2 cellular contexts compared by ENCODE assay signal in the genomic region with DNA sequence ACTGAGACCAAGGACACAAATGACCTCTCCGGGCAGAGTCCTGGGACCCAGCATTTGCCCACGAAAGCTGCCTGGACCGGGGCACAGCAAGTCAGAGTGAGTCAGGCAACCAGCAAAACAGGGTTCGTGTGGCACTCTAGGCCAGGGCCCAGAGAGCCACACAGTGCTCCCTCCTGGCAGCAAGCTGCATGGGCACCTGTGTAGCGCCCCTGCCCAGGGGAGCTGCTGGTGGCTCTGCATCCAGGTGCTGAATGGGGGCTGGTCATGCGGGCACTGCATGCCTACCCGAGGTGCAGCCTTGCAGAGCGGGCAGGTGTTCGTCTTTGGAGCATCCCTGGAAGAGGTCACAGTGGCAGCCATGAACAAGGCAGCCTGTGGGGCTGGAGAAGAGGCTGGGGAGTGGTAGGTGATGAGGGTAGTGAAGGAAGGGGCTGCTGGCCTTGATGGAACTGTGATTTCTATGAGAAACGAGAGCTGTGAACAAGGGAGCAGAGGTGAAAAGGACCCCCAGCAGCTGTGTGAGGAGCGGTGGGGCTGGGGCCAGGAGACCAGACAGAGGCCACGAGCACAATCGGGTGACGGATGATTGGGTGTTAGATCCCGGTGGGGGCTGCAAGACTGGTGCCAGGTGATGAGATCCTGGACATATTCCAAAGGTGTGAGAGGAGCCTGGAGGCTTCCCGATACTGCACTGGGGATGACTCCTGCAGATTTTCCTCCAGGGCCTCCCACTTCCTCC.
A peak's percentile ranks its signal among the peaks of the same experiment; 100 is the strongest.
TF ChIP-seq lines count a peak whose summit lies in the region.

No MANE protein-coding gene starts in this region.

TF ChIP-seq in GM23338, 12 proteins besides CTCF, POLR2A, EP300 and RAD21 (continued from another document):
- TF ChIP-seq, protein P1, sequence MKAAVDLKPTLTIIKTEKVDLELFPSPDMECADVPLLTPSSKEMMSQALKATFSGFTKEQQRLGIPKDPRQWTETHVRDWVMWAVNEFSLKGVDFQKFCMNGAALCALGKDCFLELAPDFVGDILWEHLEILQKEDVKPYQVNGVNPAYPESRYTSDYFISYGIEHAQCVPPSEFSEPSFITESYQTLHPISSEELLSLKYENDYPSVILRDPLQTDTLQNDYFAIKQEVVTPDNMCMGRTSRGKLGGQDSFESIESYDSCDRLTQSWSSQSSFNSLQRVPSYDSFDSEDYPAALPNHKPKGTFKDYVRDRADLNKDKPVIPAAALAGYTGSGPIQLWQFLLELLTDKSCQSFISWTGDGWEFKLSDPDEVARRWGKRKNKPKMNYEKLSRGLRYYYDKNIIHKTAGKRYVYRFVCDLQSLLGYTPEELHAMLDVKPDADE (IDR thresholded peaks at IDR 0.05): no peak
- no peak for TF ChIP-seq STAT1 (IDR thresholded peaks at IDR 0.05; ENCODE audit: unreplicated experiment)
- no peak for TF ChIP-seq NANOG (IDR thresholded peaks at IDR 0.05; ENCODE audit: borderline replicate concordance)
- TF ChIP-seq ZNF331 (CRISPR knock-in tag; IDR thresholded peaks at IDR 0.05; ENCODE audit: low read depth): no peak

TF ChIP-seq in K562, 482 proteins besides CTCF, POLR2A, EP300 and RAD21 (continued from another document and continues in another):
- TF ChIP-seq ATF1 (CRISPR knock-in tag; IDR thresholded peaks at IDR 0.05) (no peak), ATF1 (tag; IDR thresholded peaks at IDR 0.05) (no peak), MAFK (IDR thresholded peaks at IDR 0.05; ENCODE audit: low read length) (no peak), POLR2AphosphoS5 (IDR thresholded peaks at IDR 0.05; ENCODE audit: control insufficient read depth, insufficient read depth, low read depth, low read length) (no peak), CEBPG (CRISPR knock-in tag; IDR thresholded peaks at IDR 0.05) (0 out of 2 replicates have a peak, but pooled peaks have one; percentile 14), CEBPG (tag; conservative IDR thresholded peaks at IDR 0.05 in 1 of 2, IDR thresholded peaks at IDR 0.05 in 1 of 2) (no peak), BRF2 (IDR thresholded peaks at IDR 0.05; ENCODE audit: borderline replicate concordance, insufficient read depth, insufficient read length) (no peak), POLR2B (IDR thresholded peaks at IDR 0.05; ENCODE audit: low read depth, partially characterized antibody) (no peak), ZC3H4 (CRISPR knock-in tag; IDR thresholded peaks at IDR 0.05; ENCODE audit: borderline replicate concordance) (0 out of 2 replicates have a peak, but pooled peaks have one; percentile 68), ZNF740 (CRISPR knock-in tag; IDR thresholded peaks at IDR 0.05) (0 out of 2 replicates have a peak, but pooled peaks have one; percentile 43), ZNF740 (tag; IDR thresholded peaks at IDR 0.05) (no peak), WHSC1 (IDR thresholded peaks at IDR 0.05; ENCODE audit: low read length) (peak; percentile 35), ZC3H8 (IDR thresholded peaks at IDR 0.05) (no peak), HIVEP1 (CRISPR knock-in tag; IDR thresholded peaks at IDR 0.05) (no peak), KDM4B (IDR thresholded peaks at IDR 0.05; ENCODE audit: borderline replicate concordance in 2 of 2, low read depth in 1 of 2) (no peak), HDAC8 (tag; IDR thresholded peaks at IDR 0.05) (no peak), SMAD2 (IDR thresholded peaks at IDR 0.05; ENCODE audit: low read depth, low read length) (no peak), JUN (IDR thresholded peaks at IDR 0.05; ENCODE audit: borderline replicate concordance, low read depth, low read length) (no peak), JUN (CRISPR knock-in tag; IDR thresholded peaks at IDR 0.05; ENCODE audit: borderline replicate concordance) (no peak), PHB (CRISPR knock-in tag; IDR thresholded peaks at IDR 0.05) (no peak), GTF2A2 (tag; IDR thresholded peaks at IDR 0.05) (no peak), FOXM1 (IDR thresholded peaks at IDR 0.05; ENCODE audit: low read depth) (no peak), FOXM1 (CRISPR knock-in tag; IDR thresholded peaks at IDR 0.05; ENCODE audit: low read depth) (no peak), ZNF57 (CRISPR knock-in tag; IDR thresholded peaks at IDR 0.05) (no peak), TCFL5 (CRISPR knock-in tag; conservative IDR thresholded peaks at IDR 0.05) (no peak), RBM22 (IDR thresholded peaks at IDR 0.05; ENCODE audit: low read depth, low read length, poor library complexity, severe bottlenecking) (peak; percentile 60), THAP7 (CRISPR knock-in tag; IDR thresholded peaks at IDR 0.05) (no peak), PREB (CRISPR knock-in tag; IDR thresholded peaks at IDR 0.05) (no peak), NUFIP1 (IDR thresholded peaks at IDR 0.05; ENCODE audit: partially characterized antibody) (no peak), TEAD2 (tag; IDR thresholded peaks at IDR 0.05) (no peak), KDM5B (IDR thresholded peaks at IDR 0.05; ENCODE audit: insufficient replicate concordance, low read depth, low read length) (no peak), STAG1 (CRISPR knock-in tag; IDR thresholded peaks at IDR 0.05; ENCODE audit: borderline replicate concordance) (peak; percentile 54; the same call in 1 of the 2 replicates), CBX1 (IDR thresholded peaks at IDR 0.05; ENCODE audit: low read depth) (no peak), SOX6 (IDR thresholded peaks at IDR 0.05) (no peak), TEAD4 (IDR thresholded peaks at IDR 0.05; ENCODE audit: low read length) (no peak), TEAD4 (CRISPR knock-in tag; IDR thresholded peaks at IDR 0.05; ENCODE audit: borderline replicate concordance) (0 out of 2 replicates have a peak, but pooled peaks have one; percentile 22), RCOR1 (IDR thresholded peaks at IDR 0.05; ENCODE audit: borderline replicate concordance in 1 of 2, low read depth in 2 of 2, low read length in 2 of 2) (no peak), ZNF133 (CRISPR knock-in tag; IDR thresholded peaks at IDR 0.05) (no peak), ZNF316 (IDR thresholded peaks at IDR 0.05) (no peak), KLF10 (CRISPR knock-in tag; IDR thresholded peaks at IDR 0.05) (no peak)
- TF ChIP-seq, protein P2, sequence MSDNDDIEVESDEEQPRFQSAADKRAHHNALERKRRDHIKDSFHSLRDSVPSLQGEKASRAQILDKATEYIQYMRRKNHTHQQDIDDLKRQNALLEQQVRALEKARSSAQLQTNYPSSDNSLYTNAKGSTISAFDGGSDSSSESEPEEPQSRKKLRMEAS (CRISPR knock-in tag; IDR thresholded peaks at IDR 0.05): peak; percentile 30; the same call in 1 of the 2 replicates
- TF ChIP-seq, protein P3, sequence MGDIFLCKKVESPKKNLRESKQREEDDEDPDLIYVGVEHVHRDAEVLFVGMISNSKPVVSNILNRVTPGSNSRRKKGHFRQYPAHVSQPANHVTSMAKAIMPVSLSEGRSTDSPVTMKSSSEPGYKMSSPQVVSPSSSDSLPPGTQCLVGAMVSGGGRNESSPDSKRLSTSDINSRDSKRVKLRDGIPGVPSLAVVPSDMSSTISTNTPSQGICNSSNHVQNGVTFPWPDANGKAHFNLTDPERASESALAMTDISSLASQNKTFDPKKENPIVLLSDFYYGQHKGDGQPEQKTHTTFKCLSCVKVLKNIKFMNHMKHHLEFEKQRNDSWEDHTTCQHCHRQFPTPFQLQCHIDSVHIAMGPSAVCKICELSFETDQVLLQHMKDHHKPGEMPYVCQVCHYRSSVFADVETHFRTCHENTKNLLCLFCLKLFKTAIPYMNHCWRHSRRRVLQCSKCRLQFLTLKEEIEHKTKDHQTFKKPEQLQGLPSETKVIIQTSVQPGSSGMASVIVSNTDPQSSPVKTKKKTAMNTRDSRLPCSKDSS (IDR thresholded peaks at IDR 0.05; ENCODE audit: low read depth, partially characterized antibody): no peak
- TF ChIP-seq, protein P4, sequence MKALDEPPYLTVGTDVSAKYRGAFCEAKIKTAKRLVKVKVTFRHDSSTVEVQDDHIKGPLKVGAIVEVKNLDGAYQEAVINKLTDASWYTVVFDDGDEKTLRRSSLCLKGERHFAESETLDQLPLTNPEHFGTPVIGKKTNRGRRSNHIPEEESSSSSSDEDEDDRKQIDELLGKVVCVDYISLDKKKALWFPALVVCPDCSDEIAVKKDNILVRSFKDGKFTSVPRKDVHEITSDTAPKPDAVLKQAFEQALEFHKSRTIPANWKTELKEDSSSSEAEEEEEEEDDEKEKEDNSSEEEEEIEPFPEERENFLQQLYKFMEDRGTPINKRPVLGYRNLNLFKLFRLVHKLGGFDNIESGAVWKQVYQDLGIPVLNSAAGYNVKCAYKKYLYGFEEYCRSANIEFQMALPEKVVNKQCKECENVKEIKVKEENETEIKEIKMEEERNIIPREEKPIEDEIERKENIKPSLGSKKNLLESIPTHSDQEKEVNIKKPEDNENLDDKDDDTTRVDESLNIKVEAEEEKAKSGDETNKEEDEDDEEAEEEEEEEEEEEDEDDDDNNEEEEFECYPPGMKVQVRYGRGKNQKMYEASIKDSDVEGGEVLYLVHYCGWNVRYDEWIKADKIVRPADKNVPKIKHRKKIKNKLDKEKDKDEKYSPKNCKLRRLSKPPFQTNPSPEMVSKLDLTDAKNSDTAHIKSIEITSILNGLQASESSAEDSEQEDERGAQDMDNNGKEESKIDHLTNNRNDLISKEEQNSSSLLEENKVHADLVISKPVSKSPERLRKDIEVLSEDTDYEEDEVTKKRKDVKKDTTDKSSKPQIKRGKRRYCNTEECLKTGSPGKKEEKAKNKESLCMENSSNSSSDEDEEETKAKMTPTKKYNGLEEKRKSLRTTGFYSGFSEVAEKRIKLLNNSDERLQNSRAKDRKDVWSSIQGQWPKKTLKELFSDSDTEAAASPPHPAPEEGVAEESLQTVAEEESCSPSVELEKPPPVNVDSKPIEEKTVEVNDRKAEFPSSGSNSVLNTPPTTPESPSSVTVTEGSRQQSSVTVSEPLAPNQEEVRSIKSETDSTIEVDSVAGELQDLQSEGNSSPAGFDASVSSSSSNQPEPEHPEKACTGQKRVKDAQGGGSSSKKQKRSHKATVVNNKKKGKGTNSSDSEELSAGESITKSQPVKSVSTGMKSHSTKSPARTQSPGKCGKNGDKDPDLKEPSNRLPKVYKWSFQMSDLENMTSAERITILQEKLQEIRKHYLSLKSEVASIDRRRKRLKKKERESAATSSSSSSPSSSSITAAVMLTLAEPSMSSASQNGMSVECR (CRISPR knock-in tag; IDR thresholded peaks at IDR 0.05): 0 out of 2 replicates have a peak, but pooled peaks have one; percentile 26
- TF ChIP-seq, protein P5, sequence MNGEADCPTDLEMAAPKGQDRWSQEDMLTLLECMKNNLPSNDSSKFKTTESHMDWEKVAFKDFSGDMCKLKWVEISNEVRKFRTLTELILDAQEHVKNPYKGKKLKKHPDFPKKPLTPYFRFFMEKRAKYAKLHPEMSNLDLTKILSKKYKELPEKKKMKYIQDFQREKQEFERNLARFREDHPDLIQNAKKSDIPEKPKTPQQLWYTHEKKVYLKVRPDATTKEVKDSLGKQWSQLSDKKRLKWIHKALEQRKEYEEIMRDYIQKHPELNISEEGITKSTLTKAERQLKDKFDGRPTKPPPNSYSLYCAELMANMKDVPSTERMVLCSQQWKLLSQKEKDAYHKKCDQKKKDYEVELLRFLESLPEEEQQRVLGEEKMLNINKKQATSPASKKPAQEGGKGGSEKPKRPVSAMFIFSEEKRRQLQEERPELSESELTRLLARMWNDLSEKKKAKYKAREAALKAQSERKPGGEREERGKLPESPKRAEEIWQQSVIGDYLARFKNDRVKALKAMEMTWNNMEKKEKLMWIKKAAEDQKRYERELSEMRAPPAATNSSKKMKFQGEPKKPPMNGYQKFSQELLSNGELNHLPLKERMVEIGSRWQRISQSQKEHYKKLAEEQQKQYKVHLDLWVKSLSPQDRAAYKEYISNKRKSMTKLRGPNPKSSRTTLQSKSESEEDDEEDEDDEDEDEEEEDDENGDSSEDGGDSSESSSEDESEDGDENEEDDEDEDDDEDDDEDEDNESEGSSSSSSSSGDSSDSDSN (IDR thresholded peaks at IDR 0.05; ENCODE audit: borderline replicate concordance in 1 of 2, low read depth in 2 of 2, low read length in 2 of 2): no peak
- TF ChIP-seq, protein P6, sequence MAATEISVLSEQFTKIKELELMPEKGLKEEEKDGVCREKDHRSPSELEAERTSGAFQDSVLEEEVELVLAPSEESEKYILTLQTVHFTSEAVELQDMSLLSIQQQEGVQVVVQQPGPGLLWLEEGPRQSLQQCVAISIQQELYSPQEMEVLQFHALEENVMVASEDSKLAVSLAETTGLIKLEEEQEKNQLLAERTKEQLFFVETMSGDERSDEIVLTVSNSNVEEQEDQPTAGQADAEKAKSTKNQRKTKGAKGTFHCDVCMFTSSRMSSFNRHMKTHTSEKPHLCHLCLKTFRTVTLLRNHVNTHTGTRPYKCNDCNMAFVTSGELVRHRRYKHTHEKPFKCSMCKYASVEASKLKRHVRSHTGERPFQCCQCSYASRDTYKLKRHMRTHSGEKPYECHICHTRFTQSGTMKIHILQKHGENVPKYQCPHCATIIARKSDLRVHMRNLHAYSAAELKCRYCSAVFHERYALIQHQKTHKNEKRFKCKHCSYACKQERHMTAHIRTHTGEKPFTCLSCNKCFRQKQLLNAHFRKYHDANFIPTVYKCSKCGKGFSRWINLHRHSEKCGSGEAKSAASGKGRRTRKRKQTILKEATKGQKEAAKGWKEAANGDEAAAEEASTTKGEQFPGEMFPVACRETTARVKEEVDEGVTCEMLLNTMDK (IDR thresholded peaks at IDR 0.05; ENCODE audit: borderline replicate concordance, insufficient read depth, low read depth, low read length, poor library complexity, severe bottlenecking): no peak
